8 cellular contexts compared by ENCODE assay signal in genomic region chr20:13325033-13325432, GRCh38.
DNase-seq lines count a peak whose midpoint lies in the region; ATAC-seq lines count a peak whose summit lies in the region.

No MANE protein-coding gene starts in this region.

- H3K27me3 ChIP-seq in SJCRH30 = peaks cover 4% of the 10 kb centered on the region; the same call in 1 of the 2 replicates

- no peaks in the 10 kb centered on the region for H3K4me1 ChIP-seq in SJCRH30

- in situ Hi-C loops in ACHN (cut with HindIII; ENCODE audit: low pct_ligation_motif_present, low pct_unique_long_range_greater_than_20kb, low sequenced_read_pairs) = no loop called here

- no peaks in the 10 kb centered on the region for H3K9me3 ChIP-seq in SJCRH30 (replicated peaks)

- no peak overlapping the region for H3K4me3 ChIP-seq in SJCRH30

- H3K36me3 ChIP-seq in SJCRH30 = no peaks in the 10 kb centered on the region

- no peak overlapping the region for H3K27ac ChIP-seq in SJCRH30

- DNase-seq in ACHN (peak; percentile 58), SJCRH30 (peak; percentile 42 to 63), iPS DF 19.7 (ENCODE audit: low read depth, low spot score) (peak; percentile 40), NCI-H2107 (lab: John Stamatoyannopoulos, UW) (no peak), LoVo (ENCODE audit: low spot score) (no peak)
- DNase-seq in activated effector memory CD4-positive, alpha-beta T cell treated with Interleukin-2 at 50 U/mL for 16 hours = no peak
- no peak for DNase-seq in stimulated activated naive CD4-positive, alpha-beta T cell treated with Interleukin-2 at 50 U/mL for 16 hours (lab: John Stamatoyannopoulos, UW)

- ATAC-seq in GM18907 (IDR thresholded peaks at IDR 0.05; ENCODE audit: unreplicated experiment) = peak; percentile 53

Comparison
In these comparisons a context has a peak if more than half of its experiments do, and no peak if none do; other contexts are left out.
1. DNase-seq: peak in ACHN (single experiment), SJCRH30 (2 of 2) and iPS DF 19.7 (single experiment); none in NCI-H2107 (single experiment), LoVo (single experiment), activated effector memory CD4-positive, alpha-beta T cell treated with Interleukin-2 at 50 U/mL for 16 hours (single experiment) and stimulated activated naive CD4-positive, alpha-beta T cell treated with Interleukin-2 at 50 U/mL for 16 hours (single experiment).